In the genomic region with DNA sequence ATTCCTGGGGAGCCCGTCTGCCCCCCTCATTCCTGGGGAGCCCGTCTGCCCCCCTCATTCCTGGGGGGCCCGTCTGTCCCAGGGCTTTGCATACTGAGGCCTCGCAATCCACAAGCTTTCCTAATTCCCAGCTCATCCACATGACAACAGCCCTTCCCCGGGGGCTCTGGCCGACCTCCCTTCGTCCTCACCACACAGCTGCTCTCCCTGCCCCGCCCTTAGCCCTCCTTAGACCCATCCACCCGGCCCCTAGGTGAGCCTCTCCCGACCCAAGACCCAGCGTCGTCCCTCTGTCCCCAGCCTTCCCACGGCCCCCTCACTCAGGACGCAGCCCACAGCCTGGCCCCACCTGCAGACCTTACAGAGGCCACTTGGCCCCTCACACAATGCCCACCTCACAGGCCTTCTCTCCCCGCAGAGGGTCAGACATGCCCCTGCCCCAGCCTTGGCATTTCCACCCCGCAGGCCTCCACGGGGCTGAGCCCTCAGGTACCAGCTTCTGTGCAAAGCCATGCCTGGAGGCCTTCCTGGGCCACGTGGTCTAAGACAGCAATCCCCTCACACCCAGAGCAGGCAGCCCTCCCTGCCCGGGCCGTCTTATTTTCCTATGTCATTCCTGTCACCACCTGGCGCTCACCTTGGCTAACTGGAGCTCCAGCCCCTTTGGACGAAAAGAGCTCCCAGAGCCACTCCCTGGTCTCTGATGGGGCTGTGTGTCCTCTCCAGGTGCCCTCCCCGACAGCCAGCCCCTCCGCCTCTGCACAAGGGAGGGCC, we compare ENCODE assay signal across 30 cellular contexts. TPM values are rescaled to one million over a fixed set of nuclear protein-coding genes. Genes with fewer than 3 reads are reported as not detected.
"Had no signal": no experiment of that assay in that cellular context is flagged by ENCODE, and none has a peak within 500 bp of the region (broad histone marks: within the 10 kb centered on the region; RNA-seq: fewer than 3 reads in every experiment).

No MANE protein-coding gene starts in this region.

- H3K9me3 Mint-ChIP-seq: activated naive CD8-positive, alpha-beta T cell treated with anti-CD3 and anti-CD28 coated beads for 36 hours; activated T-cell treated with anti-CD3 and anti-CD28 coated beads, Interleukin-2, amount 50 U/mL, for 24 hours; activated T-helper 17 cell treated with anti-CD3 and anti-CD28 coated beads, Interleukin-2, amount 50 U/mL, for 72 hours; central memory CD8-positive, alpha-beta T cell; mesothelial cell of epicardium had no signal

- H3K4me3 ChIP-seq: breast epithelium, dorsolateral prefrontal cortex, esophagus squamous epithelium, gastrocnemius medialis, left lung, lung, ovary, prostate gland, spleen, testis, vagina had no signal

- H3K4me1 Mint-ChIP-seq: activated T-helper 17 cell treated with anti-CD3 and anti-CD28 coated beads, Interleukin-2, amount 50 U/mL, for 72 hours; central memory CD8-positive, alpha-beta T cell had no signal

- H3K9me3 ChIP-seq: breast epithelium, esophagus squamous epithelium, gastrocnemius medialis, left lung, neutrophil, ovary, prostate gland, spleen, testis, vagina had no signal

- H3K27ac ChIP-seq: breast epithelium, dorsolateral prefrontal cortex, esophagus squamous epithelium, left lung, neutrophil, ovary, prostate gland, spleen, testis, vagina, WERI-Rb-1 had no signal

- ATAC-seq: activated CD4-positive, alpha-beta T cell treated with anti-CD3 and anti-CD28 coated beads for 36 hours; activated T-helper 17 cell treated with anti-CD3 and anti-CD28 coated beads, Interleukin-2, amount 50 U/mL, for 72 hours; gastrocnemius medialis; left lung; naive thymus-derived CD8-positive, alpha-beta T cell had no signal

- H3K27me3 ChIP-seq: breast epithelium, dorsolateral prefrontal cortex, gastrocnemius medialis, ovary, testis, vagina had no signal

- H3K27ac Mint-ChIP-seq: activated CD4-positive, alpha-beta T cell treated with anti-CD3 and anti-CD28 coated beads for 36 hours; activated naive CD8-positive, alpha-beta T cell treated with anti-CD3 and anti-CD28 coated beads for 36 hours; activated T-cell treated with anti-CD3 and anti-CD28 coated beads, Interleukin-2, amount 50 U/mL, for 24 hours; activated T-helper 17 cell treated with anti-CD3 and anti-CD28 coated beads, Interleukin-2, amount 50 U/mL, for 72 hours; mesothelial cell of epicardium; naive thymus-derived CD8-positive, alpha-beta T cell had no signal

- FAIRE-seq: colon, TTC549 had no signal

- DNase-seq: activated CD4-positive, alpha-beta T cell treated with anti-CD3 and anti-CD28 coated beads for 36 hours; activated CD4-positive, alpha-beta T cell treated with anti-CD3 and anti-CD28 coated beads, Interleukin-2, amount 50 U/mL, for 4 hours; activated CD8-positive, alpha-beta memory T cell treated with anti-CD3 and anti-CD28 coated beads for 24 hours; activated CD8-positive, alpha-beta memory T cell treated with anti-CD3 and anti-CD28 coated beads, Interleukin-2, amount 50 U/mL, for 4 hours; activated naive CD4-positive, alpha-beta T cell; activated naive CD8-positive, alpha-beta T cell treated with anti-CD3 and anti-CD28 coated beads for 36 hours; activated T-cell treated with anti-CD3 and anti-CD28 coated beads, Interleukin-2, amount 50 U/mL, for 24 hours; dorsolateral prefrontal cortex; esophagus squamous epithelium; gastrocnemius medialis; head of caudate nucleus; left lung; naive thymus-derived CD8-positive, alpha-beta T cell; ovary; spleen; stimulated activated CD4-positive, alpha-beta T cell treated with anti-CD3 and anti-CD28 coated beads, Interleukin-4, amount 100 ng/mL, for 1 hour; stimulated activated naive CD4-positive, alpha-beta T cell; testis; trophoblast cell; WERI-Rb-1 had no signal

- H3K4me3 Mint-ChIP-seq: activated CD4-positive, alpha-beta T cell treated with anti-CD3 and anti-CD28 coated beads for 36 hours; activated naive CD8-positive, alpha-beta T cell treated with anti-CD3 and anti-CD28 coated beads for 36 hours; activated T-cell treated with anti-CD3 and anti-CD28 coated beads, Interleukin-2, amount 50 U/mL, for 24 hours; activated T-helper 17 cell treated with anti-CD3 and anti-CD28 coated beads, Interleukin-2, amount 50 U/mL, for 72 hours; central memory CD8-positive, alpha-beta T cell; mesothelial cell of epicardium had no signal

- H3K36me3 Mint-ChIP-seq: activated naive CD8-positive, alpha-beta T cell treated with anti-CD3 and anti-CD28 coated beads for 36 hours; mesothelial cell of epicardium; naive thymus-derived CD8-positive, alpha-beta T cell had no signal

- H3K36me3 ChIP-seq: breast epithelium, esophagus squamous epithelium, gastrocnemius medialis, left lung, neutrophil, ovary, prostate gland, spleen, vagina, WERI-Rb-1 had no signal

RNA-seq across cellular contexts. Expression of a gene that starts 3.5 kb away (rescaled TPM):
- polyA plus RNA-seq: naive thymus-derived CD8-positive, alpha-beta T cell had no signal
